ENCODE assay signal across 18 cellular contexts in genomic region chr20:11499235-11499634, GRCh38.
A peak's percentile ranks its signal among the peaks of the same experiment; 100 is the strongest.
DNase-seq lines count a peak whose midpoint lies in the region; ATAC-seq and TF ChIP-seq lines count a peak whose summit lies in the region.
"Had no signal": no experiment of that assay in that cellular context is flagged by ENCODE, and none has a peak within 500 bp of the region (broad histone marks: within the 10 kb centered on the region; RNA-seq: fewer than 3 reads in every experiment).

No MANE protein-coding gene starts in this region.

- H3K4me1 ChIP-seq in mesendoderm (ENCODE audit: control insufficient read depth, low read depth, low read length) = peaks cover 2% of the 10 kb centered on the region

- no peak overlapping the region for H3K4ac ChIP-seq in mesendoderm (ENCODE audit: low read depth, low read length)

- no peak overlapping the region for H2BK5ac ChIP-seq in mesendoderm (ENCODE audit: low read length)

- no peak overlapping the region for H3K9ac ChIP-seq in mesendoderm (ENCODE audit: low read length)
- H3K9ac ChIP-seq: BLaER1 treated with 17β-estradiol and CSF1 and Interleukin-3, amounts not matched to agents 10 nM and 100 nM; KMS-11 had no signal

- H3K36me3 ChIP-seq in mesendoderm (ENCODE audit: control insufficient read depth, insufficient read depth, low read length) = no peaks in the 10 kb centered on the region
- H3K36me3 ChIP-seq: BLaER1 treated with 17β-estradiol and CSF1 and Interleukin-3, amounts not matched to agents 10 nM and 100 nM; MG63 had no signal

- DNase-seq in A172 (ENCODE audit: low spot score) (peak; percentile 7), M059J (ENCODE audit: low read depth) (peak; percentile 26), mesendoderm (peak; percentile 4), T1000 (lab: John Stamatoyannopoulos, UW) (no peak), epidermal melanocyte (ENCODE audit: insufficient read length, low spot score) (no peak), foreskin fibroblast (no peak)
- DNase-seq: 8988T, MG63, NCI-H1092, NCI-H524, SHP77 had no signal

- ATAC-seq in esophagus mucosa (peak; percentile 64), GM21367 (IDR thresholded peaks at IDR 0.05; ENCODE audit: unreplicated experiment) (no peak)
- ATAC-seq: GM23338, HepG2, Panc1 had no signal

- TF ChIP-seq CTCF in foreskin fibroblast (IDR thresholded peaks at IDR 0.05; ENCODE audit: low read depth, low read length) = no peak

- no peak overlapping the region for H2AK5ac ChIP-seq in mesendoderm (ENCODE audit: low read length)

- no peak overlapping the region for H3K56ac ChIP-seq in mesendoderm (ENCODE audit: low read length)

- H4K5ac ChIP-seq in mesendoderm (ENCODE audit: low read length) = no peak overlapping the region

- H3K18ac ChIP-seq in mesendoderm (ENCODE audit: low read length) = no peak overlapping the region

- no peak overlapping the region for H4K8ac ChIP-seq in mesendoderm (ENCODE audit: low read depth, low read length)

- H2BK15ac ChIP-seq in mesendoderm (replicated peaks; ENCODE audit: low read depth) = no peak overlapping the region

- no CpG with 5 or more reads among the region's 4 CpGs for WGBS in mesendoderm (ENCODE audit: extremely low coverage, insufficient coverage, low lambda C conversion rate)

- H2BK120ac ChIP-seq in mesendoderm (ENCODE audit: low read depth, low read length) = no peak overlapping the region

- H3K23ac ChIP-seq in mesendoderm (ENCODE audit: low read length) = no peak overlapping the region

- no peak overlapping the region for H3K4me2 ChIP-seq in mesendoderm (ENCODE audit: low read length)
- H3K4me2 ChIP-seq: GM23338, KMS-11 had no signal

- no peaks in the 10 kb centered on the region for H3K79me1 ChIP-seq in mesendoderm (ENCODE audit: low read length)

- no peak overlapping the region for H3K27ac ChIP-seq in mesendoderm (ENCODE audit: low read depth, low read length)
- H3K27ac ChIP-seq: BLaER1 treated with 17β-estradiol and CSF1 and Interleukin-3, amounts not matched to agents 10 nM and 100 nM; KMS-11 had no signal

- no peaks in the 10 kb centered on the region for H3K27me3 ChIP-seq in mesendoderm (ENCODE audit: insufficient read depth, low read length, poor library complexity)
- H3K27me3 ChIP-seq: BLaER1 treated with 17β-estradiol and CSF1 and Interleukin-3, amounts not matched to agents 10 nM and 100 nM; MG63 had no signal

- H3K4me3 ChIP-seq in mesendoderm (ENCODE audit: low read length) = no peak overlapping the region
- H3K4me3 ChIP-seq in foreskin fibroblast (ENCODE audit: low read depth in 1 of 2, low read length in 2 of 2) = no peak overlapping the region
- H3K4me3 ChIP-seq: BLaER1 treated with 17β-estradiol and CSF1 and Interleukin-3, amounts not matched to agents 10 nM and 100 nM; GM23338; MG63 had no signal

- H3K79me2 ChIP-seq in mesendoderm (ENCODE audit: control insufficient read depth, insufficient read depth, low read length) = no peaks in the 10 kb centered on the region

Comparison
In these comparisons a context has a peak if more than half of its experiments do, and no peak if none do; other contexts are left out.
1. DNase-seq: peak in A172 (single experiment), M059J (single experiment) and mesendoderm (single experiment); none in T1000 (single experiment), epidermal melanocyte (single experiment) and foreskin fibroblast (0 of 2).